ENCODE assay signal across 17 cellular contexts in genomic region chr20:13765868-13766416, GRCh38. TPM values are rescaled to one million over a fixed set of nuclear protein-coding genes. Genes with fewer than 3 reads are reported as not detected.
A peak's percentile ranks its signal among the peaks of the same experiment; 100 is the strongest.
DNase-seq lines count a peak whose midpoint lies in the region; ATAC-seq and TF ChIP-seq lines count a peak whose summit lies in the region.
"Had no signal": no experiment of that assay in that cellular context is flagged by ENCODE, and none has a peak within 500 bp of the region (broad histone marks: within the 10 kb centered on the region; RNA-seq: fewer than 3 reads in every experiment).

No MANE protein-coding gene starts in this region.

- H3K36me3 Mint-ChIP-seq in MCF 10A (ENCODE audit: insufficient read depth, unreplicated experiment) (peaks cover 86% of the 10 kb centered on the region), HFFc6 (ENCODE audit: low read depth) (peaks cover 36% of the 10 kb centered on the region), endothelial cell (ENCODE audit: low read depth, unreplicated experiment) (peaks cover 45% of the 10 kb centered on the region)

- in situ Hi-C loops in mammary epithelial cell (cut with MboI; ENCODE audit: low sequenced_read_pairs in 2 of 2): no loop called here

- H3K9me3 Mint-ChIP-seq in MCF 10A (ENCODE audit: unreplicated experiment) (peaks cover 9% of the 10 kb centered on the region), HFFc6 (peaks cover 6% of the 10 kb centered on the region), endothelial cell (ENCODE audit: unreplicated experiment) (no peaks in the 10 kb centered on the region)

- H3K27me3 Mint-ChIP-seq in MCF 10A (ENCODE audit: insufficient read depth, unreplicated experiment) (no peaks in the 10 kb centered on the region), HFFc6 (ENCODE audit: insufficient read depth) (no peaks in the 10 kb centered on the region), endothelial cell (ENCODE audit: unreplicated experiment) (peaks cover 2% of the 10 kb centered on the region)
- H3K27me3 Mint-ChIP-seq: IgD-negative memory B cell had no signal

- no peaks in the 10 kb centered on the region for H3K9me3 ChIP-seq in mammary epithelial cell (replicated peaks; ENCODE audit: insufficient read depth, low read length)
- peaks cover 12% of the 10 kb centered on the region for H3K9me3 ChIP-seq in smooth muscle cell (replicated peaks; ENCODE audit: low read depth)
- H3K9me3 ChIP-seq: BE2C had no signal

- no TSS peak for BruUV-seq in mammary epithelial cell (replicated peaks; lab: Mats Ljungman, UMichigan)
- BruUV-seq in MCF 10A (replicated peaks; lab: Mats Ljungman, UMichigan): no TSS peak

- H3K4me1 ChIP-seq in mammary epithelial cell (ENCODE audit: insufficient read depth, low read length): peaks cover 5% of the 10 kb centered on the region
- H3K4me1 ChIP-seq in smooth muscle cell (ENCODE audit: low read depth): no peaks in the 10 kb centered on the region
- peaks cover 6% of the 10 kb centered on the region for H3K4me1 ChIP-seq in foreskin keratinocyte
- H3K4me1 ChIP-seq: A549, BE2C had no signal

- POLR2A ChIA-PET in MCF 10A (lab: Yijun Ruan, JAX): interaction anchor here (0.6 to 1.8 kb wide), 3 partner anchors 10 to 158 kb away, joined by 3 to 5 read pairs (median 3); no protein-coding TSS in a partner anchor

- no peaks in the 10 kb centered on the region for H3K27me3 ChIP-seq in mammary epithelial cell (ENCODE audit: insufficient read depth, low read length)
- H3K27me3 ChIP-seq in smooth muscle cell (ENCODE audit: low read depth): no peaks in the 10 kb centered on the region
- no peaks in the 10 kb centered on the region for H3K27me3 ChIP-seq in foreskin keratinocyte
- H3K27me3 ChIP-seq: BE2C had no signal

- H3K4me2 ChIP-seq in mammary epithelial cell (ENCODE audit: insufficient read depth, low read depth, low read length) (no peak overlapping the region), smooth muscle cell (no peak overlapping the region)
- H3K4me2 ChIP-seq: A549 had no signal

- no peaks in the 10 kb centered on the region for H3K4me1 Mint-ChIP-seq in MCF 10A (ENCODE audit: insufficient read depth, unreplicated experiment)
- peaks cover 15% of the 10 kb centered on the region for H3K4me1 Mint-ChIP-seq in HFFc6 (ENCODE audit: low read depth)
- peaks cover 3% of the 10 kb centered on the region for H3K4me1 Mint-ChIP-seq in endothelial cell (ENCODE audit: unreplicated experiment)

- peaks cover 5% of the 10 kb centered on the region for H3F3A ChIP-seq in smooth muscle cell (ENCODE audit: low read depth)

- H3K27ac Mint-ChIP-seq in MCF 10A (ENCODE audit: low read depth, unreplicated experiment) (no peak overlapping the region), HFFc6 (peak overlapping the region; percentile 39; the same call in 1 of the 2 replicates), endothelial cell (ENCODE audit: unreplicated experiment) (peak overlapping the region; percentile 86)
- H3K27ac Mint-ChIP-seq: CD8-positive, alpha-beta T cell; IgD-negative memory B cell had no signal

- H3K4me3 ChIP-seq in mammary epithelial cell (replicated peaks in 1 of 3; ENCODE audit: insufficient read depth in 1 of 3, low read depth in 2 of 3, low read length in 3 of 3) (no peak overlapping the region), smooth muscle cell (no peak overlapping the region)
- H3K4me3 ChIP-seq: A549 had no signal

- H3K9ac ChIP-seq in mammary epithelial cell (ENCODE audit: insufficient read depth, low read length) (no peak overlapping the region), smooth muscle cell (ENCODE audit: low read depth) (no peak overlapping the region)

- no peak for DNase-seq in mammary epithelial cell
- DNase-seq in MCF 10A (ENCODE audit: unreplicated experiment): no peak
- no peak for DNase-seq in HFFc6
- no peak for DNase-seq in endothelial cell (ENCODE audit: low spot score)
- DNase-seq in smooth muscle cell (lab: John Stamatoyannopoulos, UW; ENCODE audit: unreplicated experiment): no peak
- DNase-seq in mesenteric fat pad (ENCODE audit: low spot score): no peak
- DNase-seq in foreskin keratinocyte: no peak
- DNase-seq: BE2C; CD8-positive, alpha-beta T cell; COR-L47; DMS153; DMS79 treated with DMSO at 0.1 percent for 48 hours; GF-D8; HCEC 1CT had no signal

- 100% methylated on average over 1 of the region's 1 CpG for WGBS in mammary epithelial cell (ENCODE audit: low coverage, missing lambda C conversion rate)
- 96% methylated on average over 1 of the region's 1 CpG for WGBS in smooth muscle cell (ENCODE audit: low lambda C conversion rate)

- no peak for TF ChIP-seq CTCF in mammary epithelial cell (conservative IDR thresholded peaks at IDR 0.05 in 1 of 2, IDR thresholded peaks at IDR 0.05 in 1 of 2; ENCODE audit: extremely low read depth in 1 of 2, insufficient read depth in 1 of 2, low read depth in 1 of 2, low read length in 2 of 2)
- no peak for TF ChIP-seq CTCF in MCF 10A (IDR thresholded peaks at IDR 0.05; ENCODE audit: unreplicated experiment)
- no peak for TF ChIP-seq CTCF in HFFc6 (IDR thresholded peaks at IDR 0.05)
- TF ChIP-seq CTCF in endothelial cell (IDR thresholded peaks at IDR 0.05; ENCODE audit: unreplicated experiment): no peak
- TF ChIP-seq CTCF in smooth muscle cell (IDR thresholded peaks at IDR 0.05; ENCODE audit: borderline replicate concordance, insufficient read depth, poor library complexity, severe bottlenecking): no peak
- TF ChIP-seq CTCF in foreskin keratinocyte (conservative IDR thresholded peaks at IDR 0.05): no peak

- H3K27ac ChIP-seq in mammary epithelial cell (ENCODE audit: insufficient read depth, low read depth, low read length): peak overlapping the region; percentile 29
- peak overlapping the region; percentile 16 for H3K27ac ChIP-seq in smooth muscle cell (ENCODE audit: low read depth)
- no peak overlapping the region for H3K27ac ChIP-seq in foreskin keratinocyte
- H3K27ac ChIP-seq: A549, C4-2B had no signal

- intact Hi-C loops in mammary epithelial cell (cut with micrococcal nuclease) (no loop called here), MCF 10A (cut with micrococcal nuclease) (no loop called here)

- H3K79me2 ChIP-seq in mammary epithelial cell (ENCODE audit: insufficient read depth, low read length): peaks cover 4% of the 10 kb centered on the region
- no peaks in the 10 kb centered on the region for H3K79me2 ChIP-seq in smooth muscle cell (ENCODE audit: low read depth)

- no peak overlapping the region for H2AFZ ChIP-seq in mammary epithelial cell (ENCODE audit: low read depth, low read length)
- no peak overlapping the region for H2AFZ ChIP-seq in smooth muscle cell (ENCODE audit: low read depth)

- H4K20me1 ChIP-seq in mammary epithelial cell (ENCODE audit: insufficient read depth, low read length) (no peaks in the 10 kb centered on the region), smooth muscle cell (ENCODE audit: low read depth) (no peaks in the 10 kb centered on the region)

- CTCF ChIA-PET in mammary epithelial cell (lab: Charles Lee; ENCODE audit: low non-redundant PET): no interaction called here
- CTCF ChIA-PET in MCF 10A (lab: Yijun Ruan, JAX): interaction anchor here (0.6 to 1.3 kb wide), 3 partner anchors 13 to 224 kb away, joined by 3 to 4 read pairs (median 3); no protein-coding TSS in a partner anchor

- no peak overlapping the region for H3K4me3 Mint-ChIP-seq in MCF 10A (ENCODE audit: unreplicated experiment)
- no peak overlapping the region for H3K4me3 Mint-ChIP-seq in HFFc6
- peak overlapping the region; percentile 53 for H3K4me3 Mint-ChIP-seq in endothelial cell (ENCODE audit: unreplicated experiment)
- H3K4me3 Mint-ChIP-seq: CD8-positive, alpha-beta T cell; IgD-negative memory B cell had no signal

- dilution Hi-C loops in mammary epithelial cell (cut with HindIII; ENCODE audit: low sequenced_read_pairs): no loop called here

- peaks cover 42% of the 10 kb centered on the region for H3K36me3 ChIP-seq in mammary epithelial cell (ENCODE audit: insufficient read depth, low read length)
- H3K36me3 ChIP-seq in smooth muscle cell (ENCODE audit: low read depth): peaks cover 47% of the 10 kb centered on the region

- ATAC-seq in foreskin keratinocyte: no peak
- ATAC-seq: A549; CD8-positive, alpha-beta T cell had no signal

RNA-seq across cellular contexts. Expression of gene ESF1, which starts 18.8 kb away (rescaled TPM):
- total RNA-seq in mammary epithelial cell (10 to 100 TPM in 1 of 2 donors, 1 to 10 TPM in 1; 6.7 to 16.2 TPM), MCF 10A (2022) (17.4 and 21.2 TPM in 2 replicates), endothelial cell (ENCODE audit: unreplicated experiment) (11.6 TPM), smooth muscle cell (9.3 and 10.7 TPM in 2 replicates), mesenteric fat pad (17.3 TPM), foreskin keratinocyte (16.9 and 21.2 TPM in 2 replicates)
- polyA plus RNA-seq in mammary epithelial cell (2.7 TPM), smooth muscle cell (5.6 and 7.6 TPM in 2 replicates), foreskin keratinocyte (6.3 and 7.6 TPM in 2 replicates)
- polyA minus RNA-seq in mammary epithelial cell: 0.72 TPM
- total RNA-seq in HFFc6 (2021; fragmentation: NEBNext Ultra II Directional; extraction: Animal tissue kit (Norgen Biotek cat#: 25700)): 10 to 100 TPM; 12.6 to 14.8 (median 14.2) TPM

RNA-seq across cellular contexts. Expression of gene NDUFAF5, which starts 18.9 kb away (rescaled TPM):
- total RNA-seq in mammary epithelial cell (10 to 100 TPM; 10.8 to 34.7 TPM), MCF 10A (2022) (43.4 and 44.1 TPM in 2 replicates), endothelial cell (ENCODE audit: unreplicated experiment) (22.5 TPM), smooth muscle cell (15.1 and 19.6 TPM in 2 replicates), mesenteric fat pad (34.2 TPM), foreskin keratinocyte (22.8 and 25.5 TPM in 2 replicates)
- polyA plus RNA-seq in mammary epithelial cell (10.8 TPM), smooth muscle cell (23.7 and 27.9 TPM in 2 replicates), foreskin keratinocyte (21.1 and 26.7 TPM in 2 replicates)
- 19.1 TPM for polyA minus RNA-seq in mammary epithelial cell
- total RNA-seq in HFFc6 (2021; fragmentation: NEBNext Ultra II Directional; extraction: Animal tissue kit (Norgen Biotek cat#: 25700)): 10 to 100 TPM; 15.3 to 21.9 (median 18.0) TPM
